Comparison of ENCODE assay signal across 8 cellular contexts in genomic region chr17:8175795-8176196, GRCh38. TPM values are rescaled to one million over a fixed set of nuclear protein-coding genes. Genes with fewer than 3 reads are reported as not detected.
DNase-seq lines count a peak whose midpoint lies in the region; ATAC-seq, FAIRE-seq and TF ChIP-seq lines count a peak whose summit lies in the region.

No MANE protein-coding gene starts in this region.

- no peak for TF ChIP-seq CTCF in CD8-positive, alpha-beta T cell (IDR thresholded peaks at IDR 0.05)
- TF ChIP-seq CTCF in right atrium auricular region (IDR thresholded peaks at IDR 0.05): no peak
- TF ChIP-seq CTCF in D721Med (IDR thresholded peaks at IDR 0.05; ENCODE audit: insufficient read depth, missing control alignments): no peak

- H3K36me3 ChIP-seq in CD8-positive, alpha-beta T cell (ENCODE audit: insufficient read depth, low read length): no peaks in the 10 kb centered on the region
- H3K36me3 ChIP-seq in right atrium auricular region (no peaks in the 10 kb centered on the region), small intestine (ENCODE audit: control insufficient read depth in 2 of 2, insufficient read depth in 2 of 2, low read length in 2 of 2) (no peaks in the 10 kb centered on the region)

- DNase-seq in CD8-positive, alpha-beta T cell: no peak
- DNase-seq in activated T-cell treated with anti-CD3 and anti-CD28 coated beads, Interleukin-2, amount 50 U/mL, for 72 hours: peak in 1 of 2 donors; percentile 19
- no peak for DNase-seq in right atrium auricular region (ENCODE audit: low spot score)
- DNase-seq in small intestine: no peak
- DNase-seq in HK-2 (ENCODE audit: unreplicated experiment): no peak
- DNase-seq in D721Med (ENCODE audit: insufficient read length, low spot score): no peak

- H3K9me3 Mint-ChIP-seq in CD8-positive, alpha-beta T cell: no peaks in the 10 kb centered on the region
- no peaks in the 10 kb centered on the region for H3K9me3 Mint-ChIP-seq in activated T-cell treated with anti-CD3 and anti-CD28 coated beads, Interleukin-2, amount 50 U/mL, for 72 hours

- peak overlapping the region; percentile 72 for H3K27ac ChIP-seq in CD8-positive, alpha-beta T cell (ENCODE audit: low read depth, low read length)
- peak overlapping the region; percentile 74 for H3K27ac ChIP-seq in right atrium auricular region
- H3K27ac ChIP-seq in small intestine (ENCODE audit: low read depth in 1 of 2, low read length in 1 of 2): peak overlapping the region; percentile 27 to 78

- intact Hi-C loops in CD8-positive, alpha-beta T cell (cut with DNase I, micrococcal nuclease): loop anchor here in 1 of 2 experiments (1.0 kb wide), 1 partner anchor 11 kb away; no protein-coding TSS in a partner anchor

- H3K36me3 Mint-ChIP-seq in CD8-positive, alpha-beta T cell: no peaks in the 10 kb centered on the region
- peaks cover 0 to 2% of the 10 kb centered on the region in 2 donors for H3K36me3 Mint-ChIP-seq in activated T-cell treated with anti-CD3 and anti-CD28 coated beads, Interleukin-2, amount 50 U/mL, for 72 hours (ENCODE audit: insufficient read depth in 2 of 2)

- WGBS in small intestine, 3 donors: 12 to 21% (median 12%) methylated on average over 11 of the region's 11 CpGs

- peak overlapping the region; percentile 76 for H3K4me3 ChIP-seq in CD8-positive, alpha-beta T cell (ENCODE audit: low read depth, low read length)
- H3K4me3 ChIP-seq in right atrium auricular region (peak overlapping the region; percentile 49 to 67), small intestine (ENCODE audit: low read depth in 1 of 2, low read length in 2 of 2) (peak overlapping the region; percentile 34 to 71)

- no peaks in the 10 kb centered on the region for H3K27me3 Mint-ChIP-seq in CD8-positive, alpha-beta T cell (ENCODE audit: low read depth)
- no peaks in the 10 kb centered on the region for H3K27me3 Mint-ChIP-seq in activated T-cell treated with anti-CD3 and anti-CD28 coated beads, Interleukin-2, amount 50 U/mL, for 72 hours (ENCODE audit: low read depth)

- peak overlapping the region; percentile 94 for H3K27ac Mint-ChIP-seq in CD8-positive, alpha-beta T cell
- H3K27ac Mint-ChIP-seq in activated T-cell treated with anti-CD3 and anti-CD28 coated beads, Interleukin-2, amount 50 U/mL, for 72 hours: peak overlapping the region; percentile 89

- H3K4me3 Mint-ChIP-seq in CD8-positive, alpha-beta T cell: peak overlapping the region; percentile 90
- peak overlapping the region; percentile 84 to 97 for H3K4me3 Mint-ChIP-seq in activated T-cell treated with anti-CD3 and anti-CD28 coated beads, Interleukin-2, amount 50 U/mL, for 72 hours

- H3K9me3 ChIP-seq in CD8-positive, alpha-beta T cell (ENCODE audit: low read length): no peaks in the 10 kb centered on the region
- H3K9me3 ChIP-seq in right atrium auricular region: no peaks in the 10 kb centered on the region
- H3K9me3 ChIP-seq in small intestine (ENCODE audit: control insufficient read depth, low read depth): no peaks in the 10 kb centered on the region

- POLR2A ChIA-PET in CD8-positive, alpha-beta T cell (lab: Charles Lee): interaction anchor here (1.2 to 1.9 kb wide), 3 partner anchors 11 to 47 kb away, joined by 5 to 8 read pairs (median 5); no protein-coding TSS in a partner anchor

- no peak for ATAC-seq in CD8-positive, alpha-beta T cell
- ATAC-seq in HG02610 (IDR thresholded peaks at IDR 0.05; ENCODE audit: unreplicated experiment) (peak; percentile 2), GM19397 (IDR thresholded peaks at IDR 0.05; ENCODE audit: unreplicated experiment) (no peak)
- ATAC-seq in activated T-cell treated with anti-CD3 and anti-CD28 coated beads, Interleukin-2, amount 50 U/mL, for 72 hours (replicated peaks in 1 of 2): no peak

- H3K27me3 ChIP-seq in CD8-positive, alpha-beta T cell (ENCODE audit: insufficient read depth, low read length): no peaks in the 10 kb centered on the region
- H3K27me3 ChIP-seq in right atrium auricular region (no peaks in the 10 kb centered on the region), small intestine (ENCODE audit: control insufficient read depth in 2 of 2, insufficient read depth in 2 of 2, low read length in 2 of 2) (no peaks in the 10 kb centered on the region)

- CTCF ChIA-PET in CD8-positive, alpha-beta T cell (lab: Charles Lee): interaction anchor here (0.8 to 17.5 kb wide), 4 partner anchors 11 to 125 kb away, joined by 4 to 183 read pairs (median 4); partner anchors contain the start of gene VAMP2

- no peak for FAIRE-seq in small intestine (lab: Jason Lieb, UNC)
- FAIRE-seq in D721Med (lab: Jason Lieb, UNC): no peak

- peaks cover 46% of the 10 kb centered on the region for H3K4me1 Mint-ChIP-seq in CD8-positive, alpha-beta T cell (ENCODE audit: low read depth)
- H3K4me1 Mint-ChIP-seq in activated T-cell treated with anti-CD3 and anti-CD28 coated beads, Interleukin-2, amount 50 U/mL, for 72 hours (ENCODE audit: low read depth): peaks cover 57% of the 10 kb centered on the region

- peaks cover 40% of the 10 kb centered on the region for H3K4me1 ChIP-seq in CD8-positive, alpha-beta T cell (ENCODE audit: insufficient read depth, low read length)
- H3K4me1 ChIP-seq in right atrium auricular region: peaks cover 0 to 34% of the 10 kb centered on the region in 2 donors
- H3K4me1 ChIP-seq in small intestine (ENCODE audit: control insufficient read depth in 2 of 2, insufficient read depth in 1 of 2, low read depth in 1 of 2, low read length in 1 of 2): peaks cover 0 to 7% of the 10 kb centered on the region in 2 donors

RNA-seq across cellular contexts. Expression of gene TMEM107, which starts 0.4 kb away (rescaled TPM):
- total RNA-seq in CD8-positive, alpha-beta T cell: 10 to 100 TPM; 19.1 to 22.7 TPM
- total RNA-seq in activated T-cell treated with anti-CD3 and anti-CD28 coated beads, Interleukin-2, amount 50 U/mL, for 72 hours: 10 to 100 TPM; 45.1 to 50.8 TPM
- 10 to 100 TPM in 1 of 2 donors, 1 to 10 TPM in 1; 7.3 to 11.0 TPM for total RNA-seq in right atrium auricular region
- 10 to 100 TPM in 1 of 3 donors, 1 to 10 TPM in 1, under 1 TPM in 1; 0.89 to 14.9 (median 1.4) TPM for polyA plus RNA-seq in small intestine

RNA-seq across cellular contexts. Expression of gene VAMP2, which starts 13.0 kb away (rescaled TPM):
- 100 to 1,000 TPM; 302 to 303 TPM for total RNA-seq in CD8-positive, alpha-beta T cell
- 10 to 100 TPM; 71.3 to 73.6 TPM for total RNA-seq in activated T-cell treated with anti-CD3 and anti-CD28 coated beads, Interleukin-2, amount 50 U/mL, for 72 hours
- 10 to 100 TPM; 27.4 to 39.7 TPM for total RNA-seq in right atrium auricular region
- 10 to 100 TPM; 27.5 to 47.3 (median 46.2) TPM for polyA plus RNA-seq in small intestine

RNA-seq across cellular contexts. Expression of gene BORCS6, which starts 14.2 kb away (rescaled TPM):
- total RNA-seq in CD8-positive, alpha-beta T cell: 1 to 10 TPM; 6.1 to 6.7 TPM
- 1 to 10 TPM; 9.6 TPM for total RNA-seq in activated T-cell treated with anti-CD3 and anti-CD28 coated beads, Interleukin-2, amount 50 U/mL, for 72 hours
- total RNA-seq in right atrium auricular region: 10 to 100 TPM; 10.2 to 10.8 TPM
- polyA plus RNA-seq in small intestine: 10 to 100 TPM in 2 of 3 donors, 1 to 10 TPM in 1; 9.8 to 13.8 (median 11.8) TPM

RNA-seq across cellular contexts. Expression of gene PER1, which starts 23.6 kb away (rescaled TPM):
- 1,000 to 10,000 TPM; 1,922 to 1,926 TPM for total RNA-seq in CD8-positive, alpha-beta T cell
- 10 to 100 TPM; 58.2 to 78.5 TPM for total RNA-seq in activated T-cell treated with anti-CD3 and anti-CD28 coated beads, Interleukin-2, amount 50 U/mL, for 72 hours
- 10 to 100 TPM; 59.4 to 75.0 TPM for total RNA-seq in right atrium auricular region
- 10 to 100 TPM; 47.8 to 79.4 (median 60.1) TPM for polyA plus RNA-seq in small intestine

RNA-seq across cellular contexts. Expression of gene AURKB, which starts 34.6 kb away (rescaled TPM):
- total RNA-seq in CD8-positive, alpha-beta T cell: 1 to 10 TPM in 1 of 2 experiments, under 1 TPM in 1; 0.62 to 1.1 TPM
- 100 to 1,000 TPM; 146 to 167 TPM for total RNA-seq in activated T-cell treated with anti-CD3 and anti-CD28 coated beads, Interleukin-2, amount 50 U/mL, for 72 hours
- total RNA-seq in right atrium auricular region: 1 to 10 TPM in 1 of 2 donors, not detected in 1; 1.8 TPM
- 10 to 100 TPM in 1 of 3 donors, 1 to 10 TPM in 2; 4.9 to 48.4 (median 5.1) TPM for polyA plus RNA-seq in small intestine

Comparison
In these comparisons a context has a peak if more than half of its experiments do, and no peak if none do; other contexts are left out.
1. RNA of gene VAMP2, which starts 13.0 kb away (total RNA-seq): 302 to 303 TPM in CD8-positive, alpha-beta T cell; 71.3 to 73.6 TPM in activated T-cell treated with anti-CD3 and anti-CD28 coated beads, Interleukin-2, amount 50 U/mL, for 72 hours and 27.4 to 39.7 TPM in right atrium auricular region; every median in the first group is over 4 times any median in the second.
2. Peak in every context shown above with its lines, with median percentiles within 50 percentile points of each other: H3K27ac ChIP-seq and H3K4me3 ChIP-seq.